Comparison of ENCODE assay signal across 8 cellular contexts in the genomic region with DNA sequence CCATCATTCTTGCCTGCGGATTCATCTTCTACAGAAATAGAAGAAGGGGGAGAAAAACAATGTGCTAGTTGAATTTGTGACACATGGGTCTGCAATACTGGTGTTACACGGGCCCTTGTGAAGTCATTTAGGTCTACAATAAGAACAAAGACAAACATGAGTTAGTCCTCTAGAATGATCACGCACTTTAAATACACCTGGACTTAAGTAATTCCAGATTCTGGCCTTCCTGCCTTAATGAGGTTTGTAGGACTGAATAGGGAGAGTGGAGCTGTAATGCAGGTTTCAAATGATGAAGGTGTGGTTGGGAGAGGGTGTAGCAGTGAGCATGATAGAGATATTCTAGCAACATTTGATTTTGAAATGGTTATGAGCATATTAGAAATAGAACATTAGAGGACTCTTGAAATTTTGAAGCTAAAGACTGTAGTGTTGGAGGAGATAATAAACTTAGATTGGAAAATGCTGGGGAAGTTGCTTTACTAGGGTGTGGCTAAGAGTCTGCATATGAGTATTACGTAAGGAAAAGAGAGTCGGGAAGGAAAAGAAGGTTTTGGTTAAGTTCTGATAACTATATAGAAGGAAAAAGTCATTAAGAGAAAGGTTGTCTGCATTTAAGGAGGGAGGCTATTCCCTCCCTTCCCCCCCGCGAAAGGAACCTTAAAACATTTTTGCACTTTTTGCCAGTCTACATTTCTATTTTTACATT. TPM values are rescaled to one million over a fixed set of nuclear protein-coding genes. Genes with fewer than 3 reads are reported as not detected.
DNase-seq lines count a peak whose midpoint lies in the region; ATAC-seq and TF ChIP-seq lines count a peak whose summit lies in the region.

No MANE protein-coding gene starts in this region.

- H3K9me3 ChIP-seq in breast epithelium: no peaks in the 10 kb centered on the region
- H3K9me3 ChIP-seq in mucosa of rectum (ENCODE audit: control insufficient read depth in 2 of 2, low read length in 2 of 2): no peaks in the 10 kb centered on the region

- H3K27me3 ChIP-seq in breast epithelium (no peaks in the 10 kb centered on the region), mucosa of rectum (ENCODE audit: control insufficient read depth in 2 of 2, insufficient read depth in 2 of 2, low read length in 2 of 2) (no peaks in the 10 kb centered on the region)

- DNase-seq in ELR (ENCODE audit: low read depth) (peak; percentile 40), MV-4-11 (lab: John Stamatoyannopoulos, UW) (peak; percentile 15), breast epithelium (ENCODE audit: low spot score in 2 of 2) (no peak), NK-92 (lab: John Stamatoyannopoulos, UW; ENCODE audit: unreplicated experiment) (no peak), NCI-H1048 (lab: John Stamatoyannopoulos, UW) (no peak)
- DNase-seq in stimulated activated CD4-positive, alpha-beta T cell treated with anti-CD3 and anti-CD28 coated beads, Interleukin-2, amount 100 ng/mL, for 48 hours: no peak

- peak overlapping the region; percentile 78 to 85 for H3K9ac ChIP-seq in mucosa of rectum (ENCODE audit: low read depth in 1 of 2, low read length in 2 of 2)

- H3K27ac ChIP-seq in breast epithelium: peak overlapping the region; percentile 98 to 99
- H3K27ac ChIP-seq in mucosa of rectum (ENCODE audit: low read depth in 2 of 2, low read length in 2 of 2): peak overlapping the region; percentile 79 to 94

- H3K36me3 ChIP-seq in breast epithelium (no peaks in the 10 kb centered on the region), mucosa of rectum (ENCODE audit: control insufficient read depth in 2 of 2, insufficient read depth in 2 of 2, low read length in 2 of 2) (peaks cover 11 to 20% of the 10 kb centered on the region in 2 donors)

- TF ChIP-seq POLR2A in breast epithelium (IDR thresholded peaks at IDR 0.05): no peak

- H3K4me1 ChIP-seq in breast epithelium (peaks cover 0 to 14% of the 10 kb centered on the region in 2 donors), mucosa of rectum (ENCODE audit: control insufficient read depth in 2 of 2, insufficient read depth in 2 of 2, low read length in 2 of 2) (peaks cover 9 to 17% of the 10 kb centered on the region in 2 donors)

- intact Hi-C loops in breast epithelium (cut with DNase I; ENCODE audit: low total_unique reads): no loop called here

- ATAC-seq in GM21825 (IDR thresholded peaks at IDR 0.05; ENCODE audit: unreplicated experiment): no peak

- TF ChIP-seq CTCF in breast epithelium (IDR thresholded peaks at IDR 0.05): no peak

- H3K4me3 ChIP-seq in breast epithelium: peak overlapping the region; percentile 78 to 91 (median 81)
- H3K4me3 ChIP-seq in mucosa of rectum (ENCODE audit: low read length in 2 of 2): peak overlapping the region; percentile 83 to 85

RNA-seq across cellular contexts. Expression of a gene that starts 0.6 kb away (rescaled TPM):
- 100 to 1,000 TPM; 204 to 247 (median 239) TPM for total RNA-seq in breast epithelium

RNA-seq across cellular contexts. Expression of a gene that starts 0.9 kb away (rescaled TPM):
- total RNA-seq in breast epithelium: 100 to 1,000 TPM; 231 to 327 (median 273) TPM

RNA-seq across cellular contexts. Expression of a gene that starts 55.9 kb away (rescaled TPM):
- total RNA-seq in breast epithelium: 100 to 1,000 TPM in 2 of 3 donors, 10 to 100 TPM in 1; 86.9 to 143 (median 127) TPM

Comparison
In these comparisons a context has a peak if more than half of its experiments do, and no peak if none do; other contexts are left out.
1. DNase-seq: peak in ELR (single experiment) and MV-4-11 (single experiment); none in breast epithelium (0 of 2), NK-92 (single experiment), stimulated activated CD4-positive, alpha-beta T cell treated with anti-CD3 and anti-CD28 coated beads, Interleukin-2, amount 100 ng/mL, for 48 hours (0 of 2) and NCI-H1048 (single experiment).